Comparison of ENCODE assay signal across 22 cellular contexts in genomic region chr15:35362195-35362829, GRCh38.
A peak's percentile ranks its signal among the peaks of the same experiment; 100 is the strongest.
DNase-seq lines count a peak whose midpoint lies in the region; ATAC-seq and TF ChIP-seq lines count a peak whose summit lies in the region.
"Had no signal": no experiment of that assay in that cellular context is flagged by ENCODE, and none has a peak within 500 bp of the region (broad histone marks: within the 10 kb centered on the region; RNA-seq: fewer than 3 reads in every experiment).

No MANE protein-coding gene starts in this region.

- peaks cover 3% of the 10 kb centered on the region for H3K9me3 ChIP-seq in cardiac muscle cell (ENCODE audit: low read depth)
- peaks cover 0 to 37% of the 10 kb centered on the region in 2 donors for H3K9me3 ChIP-seq in right atrium auricular region
- peaks cover 4% of the 10 kb centered on the region for H3K9me3 ChIP-seq in hepatocyte (ENCODE audit: low read depth)
- H3K9me3 ChIP-seq: MG63 had no signal

- H3K36me3 Mint-ChIP-seq in activated T-helper 1 cell treated with anti-CD3 and anti-CD28 coated beads, Interleukin-12 subunit alpha, Interleukin-12 subunit beta, Interleukin-2, Interleukin-4 antibody, amounts not matched to agents 30 ng/mL and 10 ng/mL and 1 ng/mL, durations not matched to agents 14 hours and 24 hours and 36 hours (ENCODE audit: low read depth): no peaks in the 10 kb centered on the region
- H3K36me3 Mint-ChIP-seq: stimulated activated effector memory CD8-positive, alpha-beta T cell treated with anti-CD3 and anti-CD28 coated beads, Interleukin-12 subunit alpha, Interleukin-12 subunit beta, amount 100 ng/mL, for 72 hours had no signal

- H3K9me3 Mint-ChIP-seq in activated T-helper 1 cell treated with anti-CD3 and anti-CD28 coated beads, Interleukin-12 subunit alpha, Interleukin-12 subunit beta, Interleukin-2, Interleukin-4 antibody, amounts not matched to agents 30 ng/mL and 10 ng/mL and 1 ng/mL, durations not matched to agents 14 hours and 24 hours and 36 hours: peaks cover 46% of the 10 kb centered on the region

- H3K4me1 ChIP-seq in cardiac muscle cell (ENCODE audit: low read depth): peaks cover 11% of the 10 kb centered on the region
- no peaks in the 10 kb centered on the region for H3K4me1 ChIP-seq in right atrium auricular region
- H3K4me1 ChIP-seq in hepatocyte (ENCODE audit: insufficient read depth): no peaks in the 10 kb centered on the region
- H3K4me1 ChIP-seq: transverse colon had no signal

- no peaks in the 10 kb centered on the region for H3K9me2 ChIP-seq in hepatocyte (replicated peaks; ENCODE audit: insufficient read depth)

- no peak overlapping the region for H3K4me3 ChIP-seq in cardiac muscle cell
- H3K4me3 ChIP-seq in right atrium auricular region: no peak overlapping the region
- no peak overlapping the region for H3K4me3 ChIP-seq in hepatocyte
- H3K4me3 ChIP-seq: gastrocnemius medialis, lung, MG63, transverse colon had no signal

- ATAC-seq in HG02973 (IDR thresholded peaks at IDR 0.05; ENCODE audit: unreplicated experiment) (no peak), GM21390 (IDR thresholded peaks at IDR 0.05; ENCODE audit: unreplicated experiment) (no peak)
- ATAC-seq: activated CD8-positive, alpha-beta T cell treated with anti-CD3 and anti-CD28 coated beads, Interleukin-2, amount 10 ng/mL, durations not matched to agents 7 days and 5 days; activated T-cell treated with anti-CD3 and anti-CD28 coated beads, Interleukin-2, amount 50 U/mL, for 72 hours; naive thymus-derived CD8-positive, alpha-beta T cell; stimulated activated effector memory CD8-positive, alpha-beta T cell treated with anti-CD3 and anti-CD28 coated beads, Interleukin-12 subunit alpha, Interleukin-12 subunit beta, amount 100 ng/mL, for 72 hours had no signal

- H3K27ac ChIP-seq in cardiac muscle cell (peak overlapping the region; percentile 97), right atrium auricular region (peak overlapping the region in 1 of 2 donors; percentile 29), hepatocyte (peak overlapping the region; percentile 44)
- H3K27ac ChIP-seq: gastrocnemius medialis, transverse colon, VCaP had no signal

- H3K27ac Mint-ChIP-seq in activated T-helper 1 cell treated with anti-CD3 and anti-CD28 coated beads, Interleukin-12 subunit alpha, Interleukin-12 subunit beta, Interleukin-2, Interleukin-4 antibody, amounts not matched to agents 30 ng/mL and 10 ng/mL and 1 ng/mL, durations not matched to agents 14 hours and 24 hours and 36 hours: no peak overlapping the region
- H3K27ac Mint-ChIP-seq: activated CD8-positive, alpha-beta T cell treated with anti-CD3 and anti-CD28 coated beads, Interleukin-2, amount 10 ng/mL, durations not matched to agents 7 days and 5 days; activated naive CD8-positive, alpha-beta T cell treated with anti-CD3 and anti-CD28 coated beads for 36 hours; activated T-cell treated with anti-CD3 and anti-CD28 coated beads, Interleukin-2, amount 50 U/mL, for 72 hours; CD8-positive, alpha-beta memory T cell; stimulated activated effector memory CD8-positive, alpha-beta T cell treated with anti-CD3 and anti-CD28 coated beads, Interleukin-12 subunit alpha, Interleukin-12 subunit beta, amount 100 ng/mL, for 72 hours had no signal

- H3K4me2 ChIP-seq in hepatocyte: no peak overlapping the region

- H3K4me1 Mint-ChIP-seq in activated T-helper 1 cell treated with anti-CD3 and anti-CD28 coated beads, Interleukin-12 subunit alpha, Interleukin-12 subunit beta, Interleukin-2, Interleukin-4 antibody, amounts not matched to agents 30 ng/mL and 10 ng/mL and 1 ng/mL, durations not matched to agents 14 hours and 24 hours and 36 hours (ENCODE audit: low read depth): no peaks in the 10 kb centered on the region
- H3K4me1 Mint-ChIP-seq: activated naive CD8-positive, alpha-beta T cell treated with anti-CD3 and anti-CD28 coated beads for 36 hours; CD8-positive, alpha-beta memory T cell; central memory CD8-positive, alpha-beta T cell; naive thymus-derived CD8-positive, alpha-beta T cell; stimulated activated effector memory CD8-positive, alpha-beta T cell treated with anti-CD3 and anti-CD28 coated beads, Interleukin-12 subunit alpha, Interleukin-12 subunit beta, amount 100 ng/mL, for 72 hours had no signal

- H3K36me3 ChIP-seq in cardiac muscle cell (no peaks in the 10 kb centered on the region), right atrium auricular region (no peaks in the 10 kb centered on the region), hepatocyte (replicated peaks; ENCODE audit: insufficient read depth, low read depth) (peaks cover 4% of the 10 kb centered on the region)
- H3K36me3 ChIP-seq: MG63 had no signal

- H2AFZ ChIP-seq in hepatocyte: no peak overlapping the region

- DNase-seq in cardiac muscle cell (ENCODE audit: low read depth in 1 of 2, low spot score in 1 of 2): peak; percentile 64 to 84
- DNase-seq in right atrium auricular region (ENCODE audit: low spot score): no peak
- peak; percentile 22 for DNase-seq in cerebellar cortex (ENCODE audit: low spot score)
- no peak for DNase-seq in hepatocyte (ENCODE audit: low spot score)
- no peak for DNase-seq in activated T-helper 1 cell treated with anti-CD3 and anti-CD28 coated beads, Interleukin-12 subunit alpha, Interleukin-12 subunit beta, Interleukin-2, Interleukin-4 antibody, amounts not matched to agents 30 ng/mL and 10 ng/mL and 1 ng/mL, durations not matched to agents 14 hours and 24 hours and 36 hours (ENCODE audit: low spot score)
- DNase-seq in HT-29 (ENCODE audit: low spot score): no peak
- DNase-seq: activated CD8-positive, alpha-beta T cell treated with anti-CD3 and anti-CD28 coated beads, Interleukin-2, amount 10 ng/mL, durations not matched to agents 7 days and 5 days; activated naive CD8-positive, alpha-beta T cell treated with anti-CD3 and anti-CD28 coated beads for 36 hours; activated T-cell treated with anti-CD3 and anti-CD28 coated beads, Interleukin-2, amount 50 U/mL, for 72 hours; CD8-positive, alpha-beta memory T cell; DND-41; gastrocnemius medialis; MG63; naive thymus-derived CD8-positive, alpha-beta T cell; NCI-H187; transverse colon had no signal

- TF ChIP-seq CTCF in cardiac muscle cell (IDR thresholded peaks at IDR 0.05; ENCODE audit: low read depth, low read length) (no peak), right atrium auricular region (IDR thresholded peaks at IDR 0.05) (no peak), hepatocyte (IDR thresholded peaks at IDR 0.05; ENCODE audit: poor library complexity) (no peak)

- no peak overlapping the region for H3K4me3 Mint-ChIP-seq in activated T-helper 1 cell treated with anti-CD3 and anti-CD28 coated beads, Interleukin-12 subunit alpha, Interleukin-12 subunit beta, Interleukin-2, Interleukin-4 antibody, amounts not matched to agents 30 ng/mL and 10 ng/mL and 1 ng/mL, durations not matched to agents 14 hours and 24 hours and 36 hours
- H3K4me3 Mint-ChIP-seq: activated CD8-positive, alpha-beta T cell treated with anti-CD3 and anti-CD28 coated beads, Interleukin-2, amount 10 ng/mL, durations not matched to agents 7 days and 5 days; activated naive CD8-positive, alpha-beta T cell treated with anti-CD3 and anti-CD28 coated beads for 36 hours; activated T-cell treated with anti-CD3 and anti-CD28 coated beads, Interleukin-2, amount 50 U/mL, for 72 hours; CD8-positive, alpha-beta memory T cell; central memory CD8-positive, alpha-beta T cell; naive thymus-derived CD8-positive, alpha-beta T cell; stimulated activated effector memory CD8-positive, alpha-beta T cell treated with anti-CD3 and anti-CD28 coated beads, Interleukin-12 subunit alpha, Interleukin-12 subunit beta, amount 100 ng/mL, for 72 hours had no signal

- no peaks in the 10 kb centered on the region for H3K27me3 Mint-ChIP-seq in activated T-helper 1 cell treated with anti-CD3 and anti-CD28 coated beads, Interleukin-12 subunit alpha, Interleukin-12 subunit beta, Interleukin-2, Interleukin-4 antibody, amounts not matched to agents 30 ng/mL and 10 ng/mL and 1 ng/mL, durations not matched to agents 14 hours and 24 hours and 36 hours (ENCODE audit: insufficient read depth)
- H3K27me3 Mint-ChIP-seq: activated naive CD8-positive, alpha-beta T cell treated with anti-CD3 and anti-CD28 coated beads for 36 hours; central memory CD8-positive, alpha-beta T cell; naive thymus-derived CD8-positive, alpha-beta T cell had no signal

- intact Hi-C loops in activated T-helper 1 cell treated with anti-CD3 and anti-CD28 coated beads, Interleukin-12 subunit alpha, Interleukin-12 subunit beta, Interleukin-2, Interleukin-4 antibody, amounts not matched to agents 30 ng/mL and 10 ng/mL and 1 ng/mL, durations not matched to agents 14 hours and 24 hours and 36 hours (cut with micrococcal nuclease): loop anchor here (10.0 kb wide), 1 partner anchor 62 kb away; no protein-coding TSS in a partner anchor

- H4K20me1 ChIP-seq in hepatocyte (ENCODE audit: insufficient read depth, poor library complexity, severe bottlenecking): no peaks in the 10 kb centered on the region

- no peaks in the 10 kb centered on the region for H3K79me2 ChIP-seq in hepatocyte

- H3K27me3 ChIP-seq in cardiac muscle cell (no peaks in the 10 kb centered on the region), right atrium auricular region (no peaks in the 10 kb centered on the region), hepatocyte (no peaks in the 10 kb centered on the region)
- H3K27me3 ChIP-seq: gastrocnemius medialis, MG63, transverse colon had no signal

Comparison
In these comparisons a context has a peak if more than half of its experiments do, and no peak if none do; other contexts are left out.
1. DNase-seq: peak in cardiac muscle cell (2 of 2) and cerebellar cortex (single experiment); none in right atrium auricular region (single experiment), hepatocyte (single experiment), activated T-helper 1 cell treated with anti-CD3 and anti-CD28 coated beads, Interleukin-12 subunit alpha, Interleukin-12 subunit beta, Interleukin-2, Interleukin-4 antibody, amounts not matched to agents 30 ng/mL and 10 ng/mL and 1 ng/mL, durations not matched to agents 14 hours and 24 hours and 36 hours (single experiment) and HT-29 (single experiment).